ENCODE assay signal across 8 cellular contexts in genomic region chr22:20523118-20523983, GRCh38. TPM values are rescaled to one million over a fixed set of nuclear protein-coding genes. Genes with fewer than 3 reads are reported as not detected.
DNase-seq lines count a peak whose midpoint lies in the region; ATAC-seq lines count a peak whose summit lies in the region.

No MANE protein-coding gene starts in this region.

- peak; percentile 18 to 66 for ATAC-seq in activated naive CD4-positive, alpha-beta T cell treated with anti-CD3 and anti-CD28 coated beads, Interleukin-2, amount 50 U/mL, for 72 hours

- H3K27ac Mint-ChIP-seq in IgD-negative memory B cell, result peak overlapping the region; percentile 23 to 65 (median 61)
- H3K27ac Mint-ChIP-seq in activated naive CD4-positive, alpha-beta T cell treated with anti-CD3 and anti-CD28 coated beads, Interleukin-2, amount 50 U/mL, for 72 hours, result peak overlapping the region; percentile 63 to 85

- no peaks in the 10 kb centered on the region for H3K9me3 Mint-ChIP-seq in IgD-negative memory B cell
- H3K9me3 Mint-ChIP-seq in activated naive CD4-positive, alpha-beta T cell treated with anti-CD3 and anti-CD28 coated beads, Interleukin-2, amount 50 U/mL, for 72 hours, result no peaks in the 10 kb centered on the region

- peak; percentile 73 for DNase-seq in AG08395 (ENCODE audit: low spot score)
- DNase-seq in activated naive CD4-positive, alpha-beta T cell treated with anti-CD3 and anti-CD28 coated beads, Interleukin-2, amount 50 U/mL, for 72 hours (ENCODE audit: low spot score in 2 of 2), result no peak
- peak; percentile 13 for DNase-seq in kidney glomerular epithelial cell (lab: John Stamatoyannopoulos, UW)
- DNase-seq in activated CD4-positive, CD25-positive, alpha-beta regulatory T cell treated with anti-CD3 and anti-CD28 coated beads, Interleukin-2, amount 50 U/mL, for 72 hours, result no peak
- no peak for DNase-seq in dermis blood vessel endothelial cell
- no peak for DNase-seq in hepatic stellate cell (ENCODE audit: low spot score)
- DNase-seq in cerebellar nuclear complex (lab: John Stamatoyannopoulos, UW), result no peak

- peak overlapping the region in 1 of 4 donors; percentile 63 for H3K4me3 Mint-ChIP-seq in IgD-negative memory B cell

- no peaks in the 10 kb centered on the region for H3K27me3 Mint-ChIP-seq in IgD-negative memory B cell

- peaks cover 18 to 40% (median 36%) of the 10 kb centered on the region in 3 donors for H3K4me1 Mint-ChIP-seq in IgD-negative memory B cell

- H3K36me3 Mint-ChIP-seq in IgD-negative memory B cell, result peaks cover 6% of the 10 kb centered on the region
- peaks cover 13 to 31% of the 10 kb centered on the region in 2 donors for H3K36me3 Mint-ChIP-seq in activated naive CD4-positive, alpha-beta T cell treated with anti-CD3 and anti-CD28 coated beads, Interleukin-2, amount 50 U/mL, for 72 hours

RNA-seq across cellular contexts. Expression of gene MED15, which starts 15.9 kb away (rescaled TPM):
- 50.2 TPM for polyA plus RNA-seq in IgD-negative memory B cell
- 100 to 1,000 TPM in 1 of 2 donors, 10 to 100 TPM in 1; 88.9 to 137 TPM for total RNA-seq in activated naive CD4-positive, alpha-beta T cell treated with anti-CD3 and anti-CD28 coated beads, Interleukin-2, amount 50 U/mL, for 72 hours
- total RNA-seq in dermis blood vessel endothelial cell, result 33.0 and 37.8 TPM in 2 replicates

RNA-seq across cellular contexts. Expression of gene KLHL22, which starts 27.8 kb away (rescaled TPM):
- polyA plus RNA-seq in IgD-negative memory B cell, result 20.8 TPM
- total RNA-seq in activated naive CD4-positive, alpha-beta T cell treated with anti-CD3 and anti-CD28 coated beads, Interleukin-2, amount 50 U/mL, for 72 hours, result 10 to 100 TPM; 18.0 to 20.2 TPM
- 19.5 and 28.1 TPM in 2 replicates for total RNA-seq in dermis blood vessel endothelial cell

Comparison
In these comparisons a context has a peak if more than half of its experiments do, and no peak if none do; other contexts are left out.
1. DNase-seq: peak in AG08395 (single experiment) and kidney glomerular epithelial cell (single experiment); none in activated naive CD4-positive, alpha-beta T cell treated with anti-CD3 and anti-CD28 coated beads, Interleukin-2, amount 50 U/mL, for 72 hours (0 of 2), activated CD4-positive, CD25-positive, alpha-beta regulatory T cell treated with anti-CD3 and anti-CD28 coated beads, Interleukin-2, amount 50 U/mL, for 72 hours (single experiment), dermis blood vessel endothelial cell (single experiment), hepatic stellate cell (single experiment) and cerebellar nuclear complex (0 of 2).